1 cellular context compared by ENCODE assay signal in the genomic region with DNA sequence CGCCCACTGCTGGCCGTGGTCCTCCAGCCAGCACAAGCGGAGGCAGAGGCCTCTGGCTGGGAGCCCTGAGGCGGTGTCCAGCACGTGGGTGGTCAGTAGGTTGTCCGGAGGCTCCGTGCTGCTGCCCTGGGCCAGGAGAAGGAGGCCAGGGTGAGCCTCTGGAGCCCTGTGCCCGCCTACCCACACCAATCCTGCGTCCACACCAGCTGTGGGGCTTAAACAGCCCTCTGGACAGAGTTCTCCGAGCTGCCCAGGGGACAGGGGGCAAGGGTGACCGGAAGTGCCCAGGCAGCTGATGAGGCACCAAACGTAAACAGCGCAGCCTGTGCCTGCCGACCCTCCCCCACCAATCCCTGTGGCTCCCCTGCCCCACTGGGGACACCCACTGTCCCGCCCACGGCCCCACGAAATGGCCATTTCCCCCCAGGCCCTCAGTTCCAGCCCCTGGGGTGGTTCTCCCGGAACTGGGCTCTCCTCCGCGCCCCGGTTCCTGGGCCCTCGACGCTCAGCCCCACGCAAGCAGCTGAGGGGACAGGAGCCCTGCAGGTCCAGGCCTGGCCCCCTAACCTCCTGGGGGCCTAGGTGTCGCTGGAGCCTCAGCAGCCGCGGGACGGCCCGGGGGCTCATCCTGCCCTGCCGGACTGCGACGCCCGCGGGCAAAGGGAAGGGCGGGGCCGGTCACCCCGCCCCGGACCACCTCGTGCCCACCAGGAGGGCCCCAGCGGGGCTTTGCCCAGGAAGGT.
TF ChIP-seq lines count a peak whose summit lies in the region.

No MANE protein-coding gene starts in this region.

TF ChIP-seq in HepG2, 621 proteins besides CTCF, POLR2A, EP300 and RAD21 (continued from another document and continues in another):
- TF ChIP-seq, protein P1, sequence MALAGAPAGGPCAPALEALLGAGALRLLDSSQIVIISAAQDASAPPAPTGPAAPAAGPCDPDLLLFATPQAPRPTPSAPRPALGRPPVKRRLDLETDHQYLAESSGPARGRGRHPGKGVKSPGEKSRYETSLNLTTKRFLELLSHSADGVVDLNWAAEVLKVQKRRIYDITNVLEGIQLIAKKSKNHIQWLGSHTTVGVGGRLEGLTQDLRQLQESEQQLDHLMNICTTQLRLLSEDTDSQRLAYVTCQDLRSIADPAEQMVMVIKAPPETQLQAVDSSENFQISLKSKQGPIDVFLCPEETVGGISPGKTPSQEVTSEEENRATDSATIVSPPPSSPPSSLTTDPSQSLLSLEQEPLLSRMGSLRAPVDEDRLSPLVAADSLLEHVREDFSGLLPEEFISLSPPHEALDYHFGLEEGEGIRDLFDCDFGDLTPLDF (CRISPR knock-in tag; IDR thresholded peaks at IDR 0.05), result no peak; the same call in 1 of the 2 replicates
- TF ChIP-seq MIER3 (CRISPR knock-in tag; IDR thresholded peaks at IDR 0.05; ENCODE audit: borderline replicate concordance) (peak; percentile 49; the same call in 1 of the 2 replicates), YY1 (IDR thresholded peaks at IDR 0.05; ENCODE audit: insufficient read depth, insufficient replicate concordance, low read depth, low read length) (no peak), RFXAP (CRISPR knock-in tag; IDR thresholded peaks at IDR 0.05; ENCODE audit: borderline replicate concordance) (peak; percentile 38; the same call in 1 of the 2 replicates), ZNF619 (CRISPR knock-in tag; IDR thresholded peaks at IDR 0.05) (peak; percentile 77; the same call in 1 of the 2 replicates), ZSCAN12 (CRISPR knock-in tag; IDR thresholded peaks at IDR 0.05) (peak; percentile 17; the same call in 1 of the 2 replicates), ZNF788 (CRISPR knock-in tag; IDR thresholded peaks at IDR 0.05; ENCODE audit: borderline replicate concordance) (peak; percentile 86), HOXA3 (CRISPR knock-in tag; IDR thresholded peaks at IDR 0.05) (peak; percentile 54), MEIS1 (CRISPR knock-in tag; IDR thresholded peaks at IDR 0.05; ENCODE audit: borderline replicate concordance) (peak; percentile 79; the same call in 1 of the 2 replicates), ZNF83 (CRISPR knock-in tag; IDR thresholded peaks at IDR 0.05; ENCODE audit: borderline replicate concordance) (no peak; the same call in 1 of the 2 replicates), HES4 (CRISPR knock-in tag; IDR thresholded peaks at IDR 0.05; ENCODE audit: borderline replicate concordance) (0 out of 2 replicates have a peak, but pooled peaks have one; percentile 14), ELF1 (CRISPR knock-in tag; IDR thresholded peaks at IDR 0.05) (peak; percentile 80), CAMTA2 (CRISPR knock-in tag; IDR thresholded peaks at IDR 0.05; ENCODE audit: borderline replicate concordance) (0 out of 2 replicates have a peak, but pooled peaks have one; percentile 58), ZNF614 (CRISPR knock-in tag; IDR thresholded peaks at IDR 0.05; ENCODE audit: borderline replicate concordance) (peak; percentile 79; the same call in 1 of the 2 replicates), SOX13 (IDR thresholded peaks at IDR 0.05) (no peak), SOX13 (CRISPR knock-in tag; conservative IDR thresholded peaks at IDR 0.05 in 1 of 2, IDR thresholded peaks at IDR 0.05 in 1 of 2) (0 out of 4 replicates have a peak, but pooled peaks of 1 of the 2 experiments have one; percentile 23), ZNF660 (CRISPR knock-in tag; IDR thresholded peaks at IDR 0.05; ENCODE audit: borderline replicate concordance, low read depth) (no peak), SP5 (CRISPR knock-in tag; IDR thresholded peaks at IDR 0.05; ENCODE audit: borderline replicate concordance, low read depth) (peak; percentile 79)
- TF ChIP-seq, protein P2, sequence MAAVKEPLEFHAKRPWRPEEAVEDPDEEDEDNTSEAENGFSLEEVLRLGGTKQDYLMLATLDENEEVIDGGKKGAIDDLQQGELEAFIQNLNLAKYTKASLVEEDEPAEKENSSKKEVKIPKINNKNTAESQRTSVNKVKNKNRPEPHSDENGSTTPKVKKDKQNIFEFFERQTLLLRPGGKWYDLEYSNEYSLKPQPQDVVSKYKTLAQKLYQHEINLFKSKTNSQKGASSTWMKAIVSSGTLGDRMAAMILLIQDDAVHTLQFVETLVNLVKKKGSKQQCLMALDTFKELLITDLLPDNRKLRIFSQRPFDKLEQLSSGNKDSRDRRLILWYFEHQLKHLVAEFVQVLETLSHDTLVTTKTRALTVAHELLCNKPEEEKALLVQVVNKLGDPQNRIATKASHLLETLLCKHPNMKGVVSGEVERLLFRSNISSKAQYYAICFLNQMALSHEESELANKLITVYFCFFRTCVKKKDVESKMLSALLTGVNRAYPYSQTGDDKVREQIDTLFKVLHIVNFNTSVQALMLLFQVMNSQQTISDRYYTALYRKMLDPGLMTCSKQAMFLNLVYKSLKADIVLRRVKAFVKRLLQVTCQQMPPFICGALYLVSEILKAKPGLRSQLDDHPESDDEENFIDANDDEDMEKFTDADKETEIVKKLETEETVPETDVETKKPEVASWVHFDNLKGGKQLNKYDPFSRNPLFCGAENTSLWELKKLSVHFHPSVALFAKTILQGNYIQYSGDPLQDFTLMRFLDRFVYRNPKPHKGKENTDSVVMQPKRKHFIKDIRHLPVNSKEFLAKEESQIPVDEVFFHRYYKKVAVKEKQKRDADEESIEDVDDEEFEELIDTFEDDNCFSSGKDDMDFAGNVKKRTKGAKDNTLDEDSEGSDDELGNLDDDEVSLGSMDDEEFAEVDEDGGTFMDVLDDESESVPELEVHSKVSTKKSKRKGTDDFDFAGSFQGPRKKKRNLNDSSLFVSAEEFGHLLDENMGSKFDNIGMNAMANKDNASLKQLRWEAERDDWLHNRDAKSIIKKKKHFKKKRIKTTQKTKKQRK (IDR thresholded peaks at IDR 0.05; ENCODE audit: low read length), result no peak
- TF ChIP-seq, protein P3, sequence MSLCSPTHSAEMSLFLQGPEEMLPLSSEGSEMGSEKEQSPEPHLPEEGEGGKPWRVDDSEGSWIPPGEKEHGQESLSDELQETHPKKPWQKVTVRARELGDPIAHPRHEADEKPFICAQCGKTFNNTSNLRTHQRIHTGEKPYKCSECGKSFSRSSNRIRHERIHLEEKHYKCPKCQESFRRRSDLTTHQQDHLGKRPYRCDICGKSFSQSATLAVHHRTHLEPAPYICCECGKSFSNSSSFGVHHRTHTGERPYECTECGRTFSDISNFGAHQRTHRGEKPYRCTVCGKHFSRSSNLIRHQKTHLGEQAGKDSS (CRISPR knock-in tag; IDR thresholded peaks at IDR 0.05; ENCODE audit: borderline replicate concordance, low read depth), result peak; percentile 49; the same call in 1 of the 2 replicates
- TF ChIP-seq, protein P4, sequence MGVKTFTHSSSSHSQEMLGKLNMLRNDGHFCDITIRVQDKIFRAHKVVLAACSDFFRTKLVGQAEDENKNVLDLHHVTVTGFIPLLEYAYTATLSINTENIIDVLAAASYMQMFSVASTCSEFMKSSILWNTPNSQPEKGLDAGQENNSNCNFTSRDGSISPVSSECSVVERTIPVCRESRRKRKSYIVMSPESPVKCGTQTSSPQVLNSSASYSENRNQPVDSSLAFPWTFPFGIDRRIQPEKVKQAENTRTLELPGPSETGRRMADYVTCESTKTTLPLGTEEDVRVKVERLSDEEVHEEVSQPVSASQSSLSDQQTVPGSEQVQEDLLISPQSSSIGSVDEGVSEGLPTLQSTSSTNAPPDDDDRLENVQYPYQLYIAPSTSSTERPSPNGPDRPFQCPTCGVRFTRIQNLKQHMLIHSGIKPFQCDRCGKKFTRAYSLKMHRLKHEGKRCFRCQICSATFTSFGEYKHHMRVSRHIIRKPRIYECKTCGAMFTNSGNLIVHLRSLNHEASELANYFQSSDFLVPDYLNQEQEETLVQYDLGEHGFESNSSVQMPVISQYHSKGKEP (CRISPR knock-in tag; IDR thresholded peaks at IDR 0.05), result no peak
- TF ChIP-seq, protein P5, sequence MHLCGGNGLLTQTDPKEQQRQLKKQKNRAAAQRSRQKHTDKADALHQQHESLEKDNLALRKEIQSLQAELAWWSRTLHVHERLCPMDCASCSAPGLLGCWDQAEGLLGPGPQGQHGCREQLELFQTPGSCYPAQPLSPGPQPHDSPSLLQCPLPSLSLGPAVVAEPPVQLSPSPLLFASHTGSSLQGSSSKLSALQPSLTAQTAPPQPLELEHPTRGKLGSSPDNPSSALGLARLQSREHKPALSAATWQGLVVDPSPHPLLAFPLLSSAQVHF (CRISPR knock-in tag; IDR thresholded peaks at IDR 0.05), result peak; percentile 38; the same call in 1 of the 2 replicates
- TF ChIP-seq, protein P6, sequence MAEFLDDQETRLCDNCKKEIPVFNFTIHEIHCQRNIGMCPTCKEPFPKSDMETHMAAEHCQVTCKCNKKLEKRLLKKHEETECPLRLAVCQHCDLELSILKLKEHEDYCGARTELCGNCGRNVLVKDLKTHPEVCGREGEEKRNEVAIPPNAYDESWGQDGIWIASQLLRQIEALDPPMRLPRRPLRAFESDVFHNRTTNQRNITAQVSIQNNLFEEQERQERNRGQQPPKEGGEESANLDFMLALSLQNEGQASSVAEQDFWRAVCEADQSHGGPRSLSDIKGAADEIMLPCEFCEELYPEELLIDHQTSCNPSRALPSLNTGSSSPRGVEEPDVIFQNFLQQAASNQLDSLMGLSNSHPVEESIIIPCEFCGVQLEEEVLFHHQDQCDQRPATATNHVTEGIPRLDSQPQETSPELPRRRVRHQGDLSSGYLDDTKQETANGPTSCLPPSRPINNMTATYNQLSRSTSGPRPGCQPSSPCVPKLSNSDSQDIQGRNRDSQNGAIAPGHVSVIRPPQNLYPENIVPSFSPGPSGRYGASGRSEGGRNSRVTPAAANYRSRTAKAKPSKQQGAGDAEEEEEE (CRISPR knock-in tag; IDR thresholded peaks at IDR 0.05; ENCODE audit: borderline replicate concordance), result peak; percentile 33; the same call in 1 of the 2 replicates
- TF ChIP-seq, protein P7, sequence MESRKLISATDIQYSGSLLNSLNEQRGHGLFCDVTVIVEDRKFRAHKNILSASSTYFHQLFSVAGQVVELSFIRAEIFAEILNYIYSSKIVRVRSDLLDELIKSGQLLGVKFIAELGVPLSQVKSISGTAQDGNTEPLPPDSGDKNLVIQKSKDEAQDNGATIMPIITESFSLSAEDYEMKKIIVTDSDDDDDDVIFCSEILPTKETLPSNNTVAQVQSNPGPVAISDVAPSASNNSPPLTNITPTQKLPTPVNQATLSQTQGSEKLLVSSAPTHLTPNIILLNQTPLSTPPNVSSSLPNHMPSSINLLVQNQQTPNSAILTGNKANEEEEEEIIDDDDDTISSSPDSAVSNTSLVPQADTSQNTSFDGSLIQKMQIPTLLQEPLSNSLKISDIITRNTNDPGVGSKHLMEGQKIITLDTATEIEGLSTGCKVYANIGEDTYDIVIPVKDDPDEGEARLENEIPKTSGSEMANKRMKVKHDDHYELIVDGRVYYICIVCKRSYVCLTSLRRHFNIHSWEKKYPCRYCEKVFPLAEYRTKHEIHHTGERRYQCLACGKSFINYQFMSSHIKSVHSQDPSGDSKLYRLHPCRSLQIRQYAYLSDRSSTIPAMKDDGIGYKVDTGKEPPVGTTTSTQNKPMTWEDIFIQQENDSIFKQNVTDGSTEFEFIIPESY (CRISPR knock-in tag; IDR thresholded peaks at IDR 0.05), result peak; percentile 81; the same call in 1 of the 2 replicates
- TF ChIP-seq, protein P8, sequence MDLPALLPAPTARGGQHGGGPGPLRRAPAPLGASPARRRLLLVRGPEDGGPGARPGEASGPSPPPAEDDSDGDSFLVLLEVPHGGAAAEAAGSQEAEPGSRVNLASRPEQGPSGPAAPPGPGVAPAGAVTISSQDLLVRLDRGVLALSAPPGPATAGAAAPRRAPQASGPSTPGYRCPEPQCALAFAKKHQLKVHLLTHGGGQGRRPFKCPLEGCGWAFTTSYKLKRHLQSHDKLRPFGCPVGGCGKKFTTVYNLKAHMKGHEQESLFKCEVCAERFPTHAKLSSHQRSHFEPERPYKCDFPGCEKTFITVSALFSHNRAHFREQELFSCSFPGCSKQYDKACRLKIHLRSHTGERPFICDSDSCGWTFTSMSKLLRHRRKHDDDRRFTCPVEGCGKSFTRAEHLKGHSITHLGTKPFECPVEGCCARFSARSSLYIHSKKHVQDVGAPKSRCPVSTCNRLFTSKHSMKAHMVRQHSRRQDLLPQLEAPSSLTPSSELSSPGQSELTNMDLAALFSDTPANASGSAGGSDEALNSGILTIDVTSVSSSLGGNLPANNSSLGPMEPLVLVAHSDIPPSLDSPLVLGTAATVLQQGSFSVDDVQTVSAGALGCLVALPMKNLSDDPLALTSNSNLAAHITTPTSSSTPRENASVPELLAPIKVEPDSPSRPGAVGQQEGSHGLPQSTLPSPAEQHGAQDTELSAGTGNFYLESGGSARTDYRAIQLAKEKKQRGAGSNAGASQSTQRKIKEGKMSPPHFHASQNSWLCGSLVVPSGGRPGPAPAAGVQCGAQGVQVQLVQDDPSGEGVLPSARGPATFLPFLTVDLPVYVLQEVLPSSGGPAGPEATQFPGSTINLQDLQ (CRISPR knock-in tag; IDR thresholded peaks at IDR 0.05), result no peak
- TF ChIP-seq, protein P9, sequence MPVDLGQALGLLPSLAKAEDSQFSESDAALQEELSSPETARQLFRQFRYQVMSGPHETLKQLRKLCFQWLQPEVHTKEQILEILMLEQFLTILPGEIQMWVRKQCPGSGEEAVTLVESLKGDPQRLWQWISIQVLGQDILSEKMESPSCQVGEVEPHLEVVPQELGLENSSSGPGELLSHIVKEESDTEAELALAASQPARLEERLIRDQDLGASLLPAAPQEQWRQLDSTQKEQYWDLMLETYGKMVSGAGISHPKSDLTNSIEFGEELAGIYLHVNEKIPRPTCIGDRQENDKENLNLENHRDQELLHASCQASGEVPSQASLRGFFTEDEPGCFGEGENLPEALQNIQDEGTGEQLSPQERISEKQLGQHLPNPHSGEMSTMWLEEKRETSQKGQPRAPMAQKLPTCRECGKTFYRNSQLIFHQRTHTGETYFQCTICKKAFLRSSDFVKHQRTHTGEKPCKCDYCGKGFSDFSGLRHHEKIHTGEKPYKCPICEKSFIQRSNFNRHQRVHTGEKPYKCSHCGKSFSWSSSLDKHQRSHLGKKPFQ (CRISPR knock-in tag; IDR thresholded peaks at IDR 0.05; ENCODE audit: insufficient replicate concordance), result peak; percentile 93
- TF ChIP-seq, protein P10, sequence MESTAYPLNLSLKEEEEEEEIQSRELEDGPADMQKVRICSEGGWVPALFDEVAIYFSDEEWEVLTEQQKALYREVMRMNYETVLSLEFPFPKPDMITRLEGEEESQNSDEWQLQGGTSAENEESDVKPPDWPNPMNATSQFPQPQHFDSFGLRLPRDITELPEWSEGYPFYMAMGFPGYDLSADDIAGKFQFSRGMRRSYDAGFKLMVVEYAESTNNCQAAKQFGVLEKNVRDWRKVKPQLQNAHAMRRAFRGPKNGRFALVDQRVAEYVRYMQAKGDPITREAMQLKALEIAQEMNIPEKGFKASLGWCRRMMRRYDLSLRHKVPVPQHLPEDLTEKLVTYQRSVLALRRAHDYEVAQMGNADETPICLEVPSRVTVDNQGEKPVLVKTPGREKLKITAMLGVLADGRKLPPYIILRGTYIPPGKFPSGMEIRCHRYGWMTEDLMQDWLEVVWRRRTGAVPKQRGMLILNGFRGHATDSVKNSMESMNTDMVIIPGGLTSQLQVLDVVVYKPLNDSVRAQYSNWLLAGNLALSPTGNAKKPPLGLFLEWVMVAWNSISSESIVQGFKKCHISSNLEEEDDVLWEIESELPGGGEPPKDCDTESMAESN (CRISPR knock-in tag; conservative IDR thresholded peaks at IDR 0.05), result peak; percentile 64; the same call in 1 of the 2 replicates
